8 cellular contexts compared by ENCODE assay signal in the genomic region with DNA sequence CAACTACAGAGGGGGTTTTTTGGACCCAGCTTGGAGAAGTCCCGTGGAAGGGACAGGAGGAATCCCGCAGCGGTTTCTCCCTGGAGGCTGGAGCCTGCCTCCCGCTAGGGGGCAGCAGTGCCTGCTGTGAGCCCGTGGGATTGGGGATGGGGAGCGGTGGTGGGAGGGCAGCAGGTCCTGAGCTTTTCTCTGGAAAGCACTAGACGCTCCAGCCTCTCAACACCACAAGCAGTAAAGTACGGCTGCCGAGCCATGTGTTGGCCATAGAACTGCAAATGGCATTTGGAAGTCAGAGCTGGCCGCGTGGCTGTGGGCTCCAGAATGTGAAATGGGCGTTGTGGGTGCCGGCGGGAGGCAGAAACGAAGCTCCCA. TPM values are rescaled to one million over a fixed set of nuclear protein-coding genes. Genes with fewer than 3 reads are reported as not detected.
DNase-seq lines count a peak whose midpoint lies in the region; ATAC-seq lines count a peak whose summit lies in the region.

No MANE protein-coding gene starts in this region.

- H3K4me1 ChIP-seq in mesenchymal stem cell (ENCODE audit: control insufficient read depth, insufficient read depth, low read depth, low read length) (peaks cover 16% of the 10 kb centered on the region), SJCRH30 (no peaks in the 10 kb centered on the region)

- H3K36me3 ChIP-seq in mesenchymal stem cell (ENCODE audit: control insufficient read depth in 1 of 2, insufficient read depth in 2 of 2, low read depth in 1 of 2, low read length in 2 of 2) (no peaks in the 10 kb centered on the region), SJCRH30 (no peaks in the 10 kb centered on the region)

- H3K4ac ChIP-seq in mesenchymal stem cell (ENCODE audit: low read depth in 1 of 2, low read length in 2 of 2), result no peak overlapping the region

- peak overlapping the region in 1 of 2 experiments; percentile 37 for H3K4me3 ChIP-seq in mesenchymal stem cell (ENCODE audit: insufficient read depth in 1 of 2, low read depth in 1 of 2, low read length in 2 of 2)
- H3K4me3 ChIP-seq in SJCRH30, result no peak overlapping the region

- no peak overlapping the region for H3K14ac ChIP-seq in mesenchymal stem cell (ENCODE audit: low read length in 2 of 2)

- H4K91ac ChIP-seq in mesenchymal stem cell (ENCODE audit: low read length), result no peak overlapping the region

- no peak overlapping the region for H2AK5ac ChIP-seq in mesenchymal stem cell (ENCODE audit: low read length, severe bottlenecking)

- peak overlapping the region; percentile 9 for H2BK15ac ChIP-seq in mesenchymal stem cell (ENCODE audit: low read depth, poor library complexity, severe bottlenecking)

- H2BK12ac ChIP-seq in mesenchymal stem cell (ENCODE audit: low read length in 2 of 2), result no peak overlapping the region

- peak overlapping the region; percentile 21 for H2BK120ac ChIP-seq in mesenchymal stem cell (ENCODE audit: low read depth, low read length)

- H3K9ac ChIP-seq in mesenchymal stem cell (ENCODE audit: low read length), result no peak overlapping the region

- H4K8ac ChIP-seq in mesenchymal stem cell (ENCODE audit: low read length), result no peak overlapping the region

- no peak overlapping the region for H2BK5ac ChIP-seq in mesenchymal stem cell (ENCODE audit: low read depth, low read length, poor library complexity, severe bottlenecking)

- H3K27ac ChIP-seq in mesenchymal stem cell (ENCODE audit: low read length, poor library complexity, severe bottlenecking) (no peak overlapping the region), SJCRH30 (no peak overlapping the region)

- no peak for ATAC-seq in HG03135 (IDR thresholded peaks at IDR 0.05; ENCODE audit: unreplicated experiment)
- ATAC-seq in GM21825 (IDR thresholded peaks at IDR 0.05; ENCODE audit: unreplicated experiment), result no peak

- WGBS in mesenchymal stem cell, result 33% methylated on average over 14 of the region's 15 CpGs

- H3K27me3 ChIP-seq in mesenchymal stem cell (ENCODE audit: control insufficient read depth in 1 of 2, insufficient read depth in 1 of 2, low read length in 2 of 2) (no peaks in the 10 kb centered on the region), SJCRH30 (no peaks in the 10 kb centered on the region)

- H2AFZ ChIP-seq in mesenchymal stem cell (ENCODE audit: low read depth, low read length), result no peak overlapping the region

- no peak overlapping the region for H3K23ac ChIP-seq in mesenchymal stem cell (ENCODE audit: low read length in 2 of 2)

- no peaks in the 10 kb centered on the region for H3K9me3 ChIP-seq in mesenchymal stem cell (ENCODE audit: control insufficient read depth, low read length)
- no peaks in the 10 kb centered on the region for H3K9me3 ChIP-seq in SJCRH30 (replicated peaks)

- no peaks in the 10 kb centered on the region for H3K79me1 ChIP-seq in mesenchymal stem cell (replicated peaks; ENCODE audit: low read length, poor library complexity, severe bottlenecking)

- H3K18ac ChIP-seq in mesenchymal stem cell (ENCODE audit: low read depth in 1 of 2, low read length in 2 of 2), result no peak overlapping the region

- no peak overlapping the region for H3K4me2 ChIP-seq in mesenchymal stem cell (ENCODE audit: low read length, poor library complexity, severe bottlenecking)

- DNase-seq in activated T-cell treated with anti-CD3 and anti-CD28 coated beads for 48 hours (ENCODE audit: low read depth) (peak; percentile 15), NCI-H82 (lab: John Stamatoyannopoulos, UW) (peak; percentile 69), dermis blood vessel endothelial cell (peak; percentile 76), mesenchymal stem cell (peak; percentile 57), SJCRH30 (no peak)
- no peak for DNase-seq in activated T-cell treated with anti-CD3 and anti-CD28 coated beads, Interleukin-2, amount 50 U/mL, for 1 hour

RNA-seq across cellular contexts. Expression of a gene that starts 47.8 kb away (rescaled TPM):
- total RNA-seq in dermis blood vessel endothelial cell, result 26.0 and 29.2 TPM in 2 replicates
- 23.7 TPM for polyA plus RNA-seq in mesenchymal stem cell (2013, experiment 1 of 2)
- polyA plus RNA-seq in mesenchymal stem cell (2013, experiment 2 of 2), result 26.0 TPM
- total RNA-seq in SJCRH30 (2014; rRNA removed; shearing (Covaris generic)), result 28.7 and 29.3 TPM in 2 replicates

Comparison
In these comparisons a context has a peak if more than half of its experiments do, and no peak if none do; other contexts are left out.
1. DNase-seq: peak in activated T-cell treated with anti-CD3 and anti-CD28 coated beads for 48 hours (single experiment), NCI-H82 (single experiment), dermis blood vessel endothelial cell (single experiment) and mesenchymal stem cell (single experiment); none in activated T-cell treated with anti-CD3 and anti-CD28 coated beads, Interleukin-2, amount 50 U/mL, for 1 hour (single experiment) and SJCRH30 (0 of 2).